Comparison of ENCODE assay signal across 25 cellular contexts in genomic region chr19:17357724-17358123, GRCh38. TPM values are rescaled to one million over a fixed set of nuclear protein-coding genes. Genes with fewer than 3 reads are reported as not detected.
DNase-seq lines count a peak whose midpoint lies in the region; ATAC-seq, FAIRE-seq and TF ChIP-seq lines count a peak whose summit lies in the region.
"Had no signal": no experiment of that assay in that cellular context is flagged by ENCODE, and none has a peak within 500 bp of the region (broad histone marks: within the 10 kb centered on the region; RNA-seq: fewer than 3 reads in every experiment).

No MANE protein-coding gene starts in this region.

- H3K4me3 ChIP-seq in A549 (no peak overlapping the region), right atrium auricular region (no peak overlapping the region), spleen (no peak overlapping the region)
- H3K4me3 ChIP-seq: tibial nerve had no signal

- no peaks in the 10 kb centered on the region for H3K9me3 ChIP-seq in A549
- no peaks in the 10 kb centered on the region for H3K9me3 ChIP-seq in right atrium auricular region
- H3K9me3 ChIP-seq in spleen: no peaks in the 10 kb centered on the region
- H3K9me3 ChIP-seq: tibial nerve had no signal

- H3K27ac ChIP-seq in A549: peak overlapping the region; percentile 46 to 77
- H3K27ac ChIP-seq in right atrium auricular region: peak overlapping the region; percentile 16 to 53
- peak overlapping the region in 5 of 8 donors; percentile 33 to 71 (median 55) for H3K27ac ChIP-seq in spleen

- intact Hi-C loops in spleen (cut with DNase I; ENCODE audit: low total_unique reads): no loop called here

- no peak for FAIRE-seq in A549 (lab: Jason Lieb, UNC)
- FAIRE-seq: D721Med, small intestine had no signal

- TF ChIP-seq POLR2A in A549 (IDR thresholded peaks at IDR 0.05; ENCODE audit: low read length): no peak
- TF ChIP-seq POLR2A in spleen (IDR thresholded peaks at IDR 0.05): no peak

- H3K4me2 ChIP-seq in A549: peak overlapping the region; percentile 58; the same call in 2 of the 3 replicates

- CTCF ChIA-PET in A549 (lab: Yijun Ruan, JAX): interaction anchor here (1.0 to 1.8 kb wide), 2 partner anchors 28 to 31 kb away, joined by 4 to 5 read pairs; no protein-coding TSS in a partner anchor

- WGBS in A549 (ENCODE audit: missing lambda C conversion rate): 47% methylated on average over 11 of the region's 11 CpGs
- 56 to 84% (median 72%) methylated on average over 11 of the region's 11 CpGs for WGBS in spleen, 5 donors

- POLR2A ChIA-PET in A549 (lab: Yijun Ruan, JAX): no interaction called here

- no peaks in the 10 kb centered on the region for H3K36me3 ChIP-seq in right atrium auricular region
- H3K36me3 ChIP-seq in spleen: peaks cover 0 to 44% (median 0%) of the 10 kb centered on the region in 6 donors
- H3K36me3 ChIP-seq: tibial nerve had no signal

- no peak for TF ChIP-seq CTCF in A549 (IDR thresholded peaks at IDR 0.05)
- TF ChIP-seq CTCF in right atrium auricular region (IDR thresholded peaks at IDR 0.05): no peak
- no peak for TF ChIP-seq CTCF in spleen (IDR thresholded peaks at IDR 0.05 in 8 of 11, conservative IDR thresholded peaks at IDR 0.05 in 3 of 11)

- ATAC-seq in A549: no peak
- ATAC-seq: stimulated activated naive B cell treated with anti-CD40 and anti-IgM and Interleukin-4, amounts not matched to agents 10 μg/mL and 1 μg/mL and 100 μg/mL, for 72 hours had no signal

- H3K4me1 ChIP-seq in A549: peaks cover 19% of the 10 kb centered on the region
- H3K4me1 ChIP-seq in right atrium auricular region: peaks cover 0 to 7% of the 10 kb centered on the region in 2 donors
- H3K4me1 ChIP-seq in spleen: peaks cover 3 to 52% (median 27%) of the 10 kb centered on the region in 6 donors
- H3K4me1 ChIP-seq: tibial nerve had no signal

- DNase-seq in A549 (ENCODE audit: low read depth in 1 of 2, low spot score in 1 of 2): no peak
- DNase-seq in NCI-H2029 (lab: John Stamatoyannopoulos, UW): peak; percentile 63
- no peak for DNase-seq in right atrium auricular region (ENCODE audit: low spot score)
- peak; percentile 76 for DNase-seq in spleen
- DNase-seq in NCI-H2227 treated with DMSO at 0.1 percent for 48 hours (lab: John Stamatoyannopoulos, UW): no peak
- no peak for DNase-seq in activated T-cell treated with anti-CD3 and anti-CD28 coated beads, Interleukin-2, amount 50 U/mL, for 1 hour
- no peak for DNase-seq in activated gamma-delta T cell treated with Interleukin-2 at 50 U/mL for 16 hours
- no peak for DNase-seq in NCI-H1930 (lab: John Stamatoyannopoulos, UW)
- DNase-seq: activated CD4-positive, alpha-beta memory T cell treated with anti-CD3 and anti-CD28 coated beads, Interleukin-2, amount 10 ng/mL, durations not matched to agents 7 days and 5 days; activated CD4-positive, CD25-positive, alpha-beta regulatory T cell; C1 segment of cervical spinal cord; GOT3; immature natural killer cell; NCI-H1092 treated with DMSO at 0.1 percent for 48 hours; NCI-H2107; NCI-H524; small intestine; stimulated activated naive B cell treated with anti-CD40 and anti-IgM and Interleukin-4, amounts not matched to agents 10 μg/mL and 1 μg/mL and 100 μg/mL, for 72 hours had no signal

- H3K27me3 ChIP-seq in right atrium auricular region: no peaks in the 10 kb centered on the region
- H3K27me3 ChIP-seq in spleen (replicated peaks in 1 of 7): peaks cover 0 to 7% (median 0%) of the 10 kb centered on the region in 7 donors
- H3K27me3 ChIP-seq: tibial nerve had no signal

- TF ChIP-seq RAD21 in A549 (conservative IDR thresholded peaks at IDR 0.05 in 1 of 2, IDR thresholded peaks at IDR 0.05 in 1 of 2): no peak

- TF ChIP-seq EP300 in A549 (IDR thresholded peaks at IDR 0.05): no peak

TF ChIP-seq in A549, 52 proteins besides CTCF, POLR2A, EP300 and RAD21:
- TF ChIP-seq ZFP36 (IDR thresholded peaks at IDR 0.05; ENCODE audit: borderline replicate concordance, partially characterized antibody) (no peak), HDAC2 (IDR thresholded peaks at IDR 0.05) (no peak), HOXB5 (CRISPR knock-in tag; IDR thresholded peaks at IDR 0.05) (no peak)

RNA-seq across cellular contexts. Expression of gene PLVAP, which starts 19.4 kb away (rescaled TPM):
- polyA plus RNA-seq in A549 (2011; rRNA removed) (not detected in 2 replicates), A549 (2017; fragmentation: RNase III; extraction: RNeasy Plus Mini Kit Qiagen cat#74134 plus additional on column Dnase treatment) (not detected in 3 replicates), spleen (10 to 100 TPM; 26.6 to 57.9 (median 46.6) TPM)
- polyA plus RNA-seq in A549 (2012; cell fraction: cytosol; rRNA removed): not detected in 2 replicates
- polyA plus RNA-seq in A549 (2012; cell fraction: nucleus; rRNA removed): not detected in 2 replicates
- not detected in 2 replicates for polyA minus RNA-seq in A549 (2011; rRNA and poly(A)+ RNA removed)
- total RNA-seq in right atrium auricular region (10 to 100 TPM; 48.3 to 83.7 TPM), spleen (100 to 1,000 TPM; 233 to 555 (median 350) TPM)
- total RNA-seq: activated CD4-positive, alpha-beta memory T cell treated with anti-CD3 and anti-CD28 coated beads, Interleukin-2, amount 10 ng/mL, durations not matched to agents 7 days and 5 days had no signal
- polyA plus RNA-seq: AG04450, immature natural killer cell, neural cell had no signal

RNA-seq across cellular contexts. Expression of gene GTPBP3, which starts 20.4 kb away (rescaled TPM):
- polyA plus RNA-seq in A549 (2011; rRNA removed): 9.5 and 10.6 TPM in 2 replicates
- 21.5 and 28.7 TPM in 2 replicates for polyA plus RNA-seq in A549 (2012; cell fraction: cytosol; rRNA removed)
- 73.4 and 90.0 TPM in 2 replicates for polyA plus RNA-seq in A549 (2012; cell fraction: nucleus; rRNA removed)
- 17.9 to 21.7 TPM (median 19.3 TPM) in 3 replicates for polyA plus RNA-seq in A549 (2017; fragmentation: RNase III; extraction: RNeasy Plus Mini Kit Qiagen cat#74134 plus additional on column Dnase treatment)
- 4.8 and 5.5 TPM in 2 replicates for polyA minus RNA-seq in A549 (2011; rRNA and poly(A)+ RNA removed)
- 10 to 100 TPM in 1 of 2 donors, 1 to 10 TPM in 1; 6.0 to 16.8 TPM for total RNA-seq in right atrium auricular region
- 10 to 100 TPM; 19.4 to 44.1 (median 28.2) TPM for total RNA-seq in spleen
- 10 to 100 TPM; 13.0 to 24.5 (median 17.5) TPM for polyA plus RNA-seq in spleen

RNA-seq across cellular contexts. Expression of gene ANO8, which starts 23.1 kb away (rescaled TPM):
- 2.2 and 2.4 TPM in 2 replicates for polyA plus RNA-seq in A549 (2011; rRNA removed)
- 3.4 and 4.1 TPM in 2 replicates for polyA plus RNA-seq in A549 (2012; cell fraction: cytosol; rRNA removed)
- 17.0 and 18.9 TPM in 2 replicates for polyA plus RNA-seq in A549 (2012; cell fraction: nucleus; rRNA removed)
- polyA plus RNA-seq in A549 (2017; fragmentation: RNase III; extraction: RNeasy Plus Mini Kit Qiagen cat#74134 plus additional on column Dnase treatment): 3.9 to 5.5 TPM (median 5.1 TPM) in 3 replicates
- 1.9 and 2.9 TPM in 2 replicates for polyA minus RNA-seq in A549 (2011; rRNA and poly(A)+ RNA removed)
- 1 to 10 TPM; 4.2 to 5.2 TPM for total RNA-seq in right atrium auricular region
- 10 to 100 TPM in 2 of 7 donors, 1 to 10 TPM in 5; 6.5 to 12.0 (median 9.4) TPM for total RNA-seq in spleen
- 1 to 10 TPM; 1.1 to 4.4 (median 1.5) TPM for polyA plus RNA-seq in spleen

RNA-seq across cellular contexts. Expression of gene CCDC194, which starts 36.3 kb away (rescaled TPM):
- not detected in 2 replicates for polyA plus RNA-seq in A549 (2011; rRNA removed)
- not detected in 2 replicates for polyA plus RNA-seq in A549 (2012; cell fraction: cytosol; rRNA removed)
- polyA plus RNA-seq in A549 (2012; cell fraction: nucleus; rRNA removed): not detected in 2 replicates
- polyA plus RNA-seq in A549 (2017; fragmentation: RNase III; extraction: RNeasy Plus Mini Kit Qiagen cat#74134 plus additional on column Dnase treatment): not detected in 3 replicates
- not detected in 2 replicates for polyA minus RNA-seq in A549 (2011; rRNA and poly(A)+ RNA removed)
- not detected for total RNA-seq in right atrium auricular region
- 1 to 10 TPM in 6 of 7 donors, not detected in 1; 1.0 to 2.2 (median 1.7) TPM for total RNA-seq in spleen
- polyA plus RNA-seq in spleen: under 1 TPM; 0.13 to 0.18 (median 0.15) TPM
- total RNA-seq: dermis microvascular lymphatic vessel endothelial cell, lower leg skin, progenitor cell of endocrine pancreas had no signal
- polyA plus RNA-seq: AG04450, neural cell had no signal

RNA-seq across cellular contexts. Expression of gene BST2, which starts 47.7 kb away (rescaled TPM):
- polyA plus RNA-seq in A549 (2011; rRNA removed) (0.24 and 0.26 TPM in 2 replicates), A549 (2017; fragmentation: RNase III; extraction: RNeasy Plus Mini Kit Qiagen cat#74134 plus additional on column Dnase treatment) (0.12 to 0.18 TPM in 2 of 3 replicates, not detected in the other), spleen (100 to 1,000 TPM in 2 of 3 donors, 10 to 100 TPM in 1; 91.4 to 240 (median 163) TPM)
- 0.13 TPM in 2 replicates for polyA plus RNA-seq in A549 (2012; cell fraction: cytosol; rRNA removed)
- polyA plus RNA-seq in A549 (2012; cell fraction: nucleus; rRNA removed): 0.10 and 0.13 TPM in 2 replicates
- 0.21 TPM in 1 of 2 replicates, not detected in the other for polyA minus RNA-seq in A549 (2011; rRNA and poly(A)+ RNA removed)
- total RNA-seq in right atrium auricular region (10 to 100 TPM; 32.1 to 35.3 TPM), spleen (100 to 1,000 TPM; 159 to 257 (median 172) TPM)
- polyA plus RNA-seq: neural cell had no signal

Comparison
In these comparisons a context has a peak if more than half of its experiments do, and no peak if none do; other contexts are left out.
1. DNase-seq: peak in NCI-H2029 (single experiment) and spleen (single experiment); none in A549 (0 of 2), right atrium auricular region (single experiment), NCI-H2227 treated with DMSO at 0.1 percent for 48 hours (single experiment), activated T-cell treated with anti-CD3 and anti-CD28 coated beads, Interleukin-2, amount 50 U/mL, for 1 hour (single experiment), activated gamma-delta T cell treated with Interleukin-2 at 50 U/mL for 16 hours (single experiment) and NCI-H1930 (0 of 2).
2. Peak in every context shown above with its lines, with median percentiles within 50 percentile points of each other: H3K27ac ChIP-seq.